Comparison of ENCODE assay signal across 19 cellular contexts in the genomic region with DNA sequence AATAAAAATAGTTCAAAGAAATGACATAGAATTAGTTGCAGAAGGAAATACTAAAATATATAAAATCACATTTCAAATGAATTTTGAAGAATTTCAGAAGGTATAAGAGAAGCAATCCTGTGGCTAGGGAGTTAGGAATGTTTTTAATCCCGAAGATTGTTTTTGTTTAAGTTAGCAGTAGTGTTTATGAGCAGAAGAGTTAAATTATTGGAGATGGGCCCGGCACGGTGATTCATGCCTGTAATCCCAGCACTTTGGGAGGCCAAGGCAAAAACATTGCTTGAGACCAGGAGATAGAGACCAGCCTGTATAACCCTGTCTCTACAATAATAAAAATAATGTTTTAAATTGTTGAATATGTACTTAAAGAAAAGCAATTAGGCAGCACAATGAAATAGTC.
A peak's percentile ranks its signal among the peaks of the same experiment; 100 is the strongest.
DNase-seq lines count a peak whose midpoint lies in the region; ATAC-seq and TF ChIP-seq lines count a peak whose summit lies in the region.
"Had no signal": no experiment of that assay in that cellular context is flagged by ENCODE, and none has a peak within 500 bp of the region (broad histone marks: within the 10 kb centered on the region; RNA-seq: fewer than 3 reads in every experiment).

No MANE protein-coding gene starts in this region.

- no peak overlapping the region for H3K4me3 ChIP-seq in fibroblast of mammary gland (ENCODE audit: control insufficient read depth, low read depth, low read length)
- H3K4me3 ChIP-seq in naive thymus-derived CD4-positive, alpha-beta T cell (ENCODE audit: low read length), result no peak overlapping the region
- H3K4me3 ChIP-seq: left lung had no signal

- H3K27me3 Mint-ChIP-seq in naive thymus-derived CD4-positive, alpha-beta T cell, result peaks cover 0 to 15% (median 9%) of the 10 kb centered on the region in 5 donors

- TF ChIP-seq CTCF in fibroblast of mammary gland (conservative IDR thresholded peaks at IDR 0.05; ENCODE audit: control insufficient read depth, insufficient read depth, low read depth, low read length), result no peak

- H3K36me3 Mint-ChIP-seq in naive thymus-derived CD4-positive, alpha-beta T cell, result no peaks in the 10 kb centered on the region

- CTCF ChIA-PET in naive thymus-derived CD4-positive, alpha-beta T cell (lab: Charles Lee), result no interaction called here

- DNase-seq in HCEC 1CT, result peak; percentile 86
- DNase-seq in fibroblast of mammary gland (ENCODE audit: low read depth), result peak; percentile 61
- DNase-seq in DMS 273 treated with DMSO at 0.1 percent for 48 hours (lab: John Stamatoyannopoulos, UW), result no peak
- DNase-seq in naive thymus-derived CD4-positive, alpha-beta T cell, result no peak
- DNase-seq in NCI-H1105 treated with DMSO at 0.1 percent for 48 hours (lab: John Stamatoyannopoulos, UW), result no peak
- DNase-seq: activated naive CD4-positive, alpha-beta T cell treated with anti-CD3 and anti-CD28 coated beads, Interleukin-2, amount 50 U/mL, for 16 hours; activated T-cell treated with anti-CD3 and anti-CD28 coated beads, Interleukin-2, amount 50 U/mL, for 48 hours; cortex of kidney; H9; left lung; NCI-H1092 treated with DMSO at 0.1 percent for 48 hours; NCI-H2081; NK-92 treated with Interleukin-12 subunit alpha and Interleukin-12 subunit beta, amount 100 ng/mL, for 24 hours; RPMI8226; stimulated activated CD4-positive, alpha-beta T cell treated with anti-CD3 and anti-CD28 coated beads, Interleukin-15, amount 100 ng/mL, for 24 hours; T-helper 9 cell had no signal

- ATAC-seq in SK-N-SH treated with all-trans-retinoic acid at 6 μM for 48 hours (peak; percentile 68), HG02571 (IDR thresholded peaks at IDR 0.05; ENCODE audit: unreplicated experiment) (no peak)
- ATAC-seq in naive thymus-derived CD4-positive, alpha-beta T cell, result no peak
- ATAC-seq: left lung had no signal

- no peaks in the 10 kb centered on the region for H3K4me1 ChIP-seq in naive thymus-derived CD4-positive, alpha-beta T cell (ENCODE audit: control insufficient read depth in 2 of 2, insufficient read depth in 2 of 2, low read length in 2 of 2)
- H3K4me1 ChIP-seq: left lung had no signal

- no peaks in the 10 kb centered on the region for H3K27me3 ChIP-seq in naive thymus-derived CD4-positive, alpha-beta T cell (ENCODE audit: control insufficient read depth in 2 of 2, insufficient read depth in 2 of 2, low read length in 2 of 2)
- H3K27me3 ChIP-seq: left lung had no signal

- no peak overlapping the region for H3K27ac Mint-ChIP-seq in naive thymus-derived CD4-positive, alpha-beta T cell
- H3K27ac Mint-ChIP-seq: H9 had no signal

- peaks cover 0 to 4% (median 0%) of the 10 kb centered on the region in 7 donors for H3K4me1 Mint-ChIP-seq in naive thymus-derived CD4-positive, alpha-beta T cell

- peaks cover 0 to 6% (median 4%) of the 10 kb centered on the region in 11 donors for H3K9me3 Mint-ChIP-seq in naive thymus-derived CD4-positive, alpha-beta T cell

- no peaks in the 10 kb centered on the region for H3K36me3 ChIP-seq in naive thymus-derived CD4-positive, alpha-beta T cell (ENCODE audit: control insufficient read depth in 2 of 3, insufficient read depth in 3 of 3, low read length in 3 of 3)
- H3K36me3 ChIP-seq: left lung had no signal

- H3K27ac ChIP-seq in naive thymus-derived CD4-positive, alpha-beta T cell (ENCODE audit: low read depth, low read length), result no peak overlapping the region
- H3K27ac ChIP-seq: KMS-11, left lung had no signal

- intact Hi-C loops in naive thymus-derived CD4-positive, alpha-beta T cell (cut with micrococcal nuclease), result no loop called here

- POLR2A ChIA-PET in naive thymus-derived CD4-positive, alpha-beta T cell (lab: Charles Lee), result no interaction called here

- H3K9me3 ChIP-seq in naive thymus-derived CD4-positive, alpha-beta T cell (ENCODE audit: control insufficient read depth in 2 of 3, low read length in 3 of 3), result no peaks in the 10 kb centered on the region
- H3K9me3 ChIP-seq: left lung had no signal

- H3K4me3 Mint-ChIP-seq in naive thymus-derived CD4-positive, alpha-beta T cell, result no peak overlapping the region
- H3K4me3 Mint-ChIP-seq: H9 had no signal

TF ChIP-seq in SK-N-SH treated with all-trans-retinoic acid at 6 μM for 48 hours, 23 proteins besides CTCF, POLR2A, EP300 and RAD21:
- TF ChIP-seq ARNTL (CRISPR knock-in tag; IDR thresholded peaks at IDR 0.05; ENCODE audit: borderline replicate concordance, low read depth) (no peak), TCF4 (CRISPR knock-in tag; IDR thresholded peaks at IDR 0.05; ENCODE audit: borderline replicate concordance) (no peak), SNAI2 (CRISPR knock-in tag; IDR thresholded peaks at IDR 0.05) (no peak), CSDC2 (CRISPR knock-in tag; IDR thresholded peaks at IDR 0.05) (no peak)
- TF ChIP-seq, protein P1, sequence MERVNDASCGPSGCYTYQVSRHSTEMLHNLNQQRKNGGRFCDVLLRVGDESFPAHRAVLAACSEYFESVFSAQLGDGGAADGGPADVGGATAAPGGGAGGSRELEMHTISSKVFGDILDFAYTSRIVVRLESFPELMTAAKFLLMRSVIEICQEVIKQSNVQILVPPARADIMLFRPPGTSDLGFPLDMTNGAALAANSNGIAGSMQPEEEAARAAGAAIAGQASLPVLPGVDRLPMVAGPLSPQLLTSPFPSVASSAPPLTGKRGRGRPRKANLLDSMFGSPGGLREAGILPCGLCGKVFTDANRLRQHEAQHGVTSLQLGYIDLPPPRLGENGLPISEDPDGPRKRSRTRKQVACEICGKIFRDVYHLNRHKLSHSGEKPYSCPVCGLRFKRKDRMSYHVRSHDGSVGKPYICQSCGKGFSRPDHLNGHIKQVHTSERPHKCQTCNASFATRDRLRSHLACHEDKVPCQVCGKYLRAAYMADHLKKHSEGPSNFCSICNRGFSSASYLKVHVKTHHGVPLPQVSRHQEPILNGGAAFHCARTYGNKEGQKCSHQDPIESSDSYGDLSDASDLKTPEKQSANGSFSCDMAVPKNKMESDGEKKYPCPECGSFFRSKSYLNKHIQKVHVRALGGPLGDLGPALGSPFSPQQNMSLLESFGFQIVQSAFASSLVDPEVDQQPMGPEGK (CRISPR knock-in tag; IDR thresholded peaks at IDR 0.05; ENCODE audit: borderline replicate concordance), result no peak
TF ChIP-seq in SK-N-SH treated with all-trans-retinoic acid at 6 μM for 48 hours: peak in this region for 0.

Comparison
In these comparisons a context has a peak if more than half of its experiments do, and no peak if none do; other contexts are left out.
1. DNase-seq: peak in HCEC 1CT (single experiment) and fibroblast of mammary gland (single experiment); none in DMS 273 treated with DMSO at 0.1 percent for 48 hours (single experiment), naive thymus-derived CD4-positive, alpha-beta T cell (0 of 9) and NCI-H1105 treated with DMSO at 0.1 percent for 48 hours (single experiment).